1 cellular context compared by ENCODE assay signal in the genomic region with DNA sequence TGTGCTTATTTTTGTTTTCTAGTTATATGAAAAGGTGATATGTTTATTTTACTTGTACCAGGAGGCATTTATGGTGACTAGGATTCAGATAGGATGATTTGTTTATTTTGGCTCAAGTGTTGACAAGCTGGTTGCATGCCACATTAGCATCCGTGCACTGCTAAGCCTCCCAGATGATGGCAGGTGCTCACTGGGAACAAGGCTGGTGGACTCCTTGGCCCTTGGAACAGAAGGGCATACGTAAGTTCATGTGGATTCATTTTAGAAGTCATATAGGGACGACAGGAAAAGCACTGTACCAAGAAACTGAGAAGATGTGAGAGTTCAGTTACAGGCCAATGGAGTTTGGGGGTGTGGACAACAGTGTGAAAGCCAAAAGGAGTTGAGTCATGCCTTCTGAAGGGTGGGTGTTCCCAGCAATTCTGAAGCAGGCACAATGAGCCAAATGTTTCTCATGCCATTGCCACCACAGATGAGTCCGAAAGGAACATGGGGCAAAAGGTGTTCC.
A peak's percentile ranks its signal among the peaks of the same experiment; 100 is the strongest.
TF ChIP-seq lines count a peak whose summit lies in the region.

No MANE protein-coding gene starts in this region.

TF ChIP-seq in GM12878, 131 proteins besides CTCF, POLR2A, EP300 and RAD21:
- no peak for TF ChIP-seq LARP7 (IDR thresholded peaks at IDR 0.05)
- no peak for TF ChIP-seq NR2C1 (IDR thresholded peaks at IDR 0.05)
- no peak for TF ChIP-seq SPI1 (IDR thresholded peaks at IDR 0.05; ENCODE audit: borderline replicate concordance, insufficient read depth, low read depth, low read length)
- no peak for TF ChIP-seq CBX3 (IDR thresholded peaks at IDR 0.05; ENCODE audit: borderline replicate concordance, low read depth)
- TF ChIP-seq SMAD1 (IDR thresholded peaks at IDR 0.05; ENCODE audit: low read depth, partially characterized antibody): no peak
- TF ChIP-seq CHD2 (IDR thresholded peaks at IDR 0.05; ENCODE audit: borderline replicate concordance, low read depth, low read length): no peak
- no peak for TF ChIP-seq SMARCA5 (IDR thresholded peaks at IDR 0.05)
- 0 out of 2 replicates have a peak, but pooled peaks have one; percentile 25 for TF ChIP-seq EED (IDR thresholded peaks at IDR 0.05; ENCODE audit: low read depth)
- TF ChIP-seq, protein P1, sequence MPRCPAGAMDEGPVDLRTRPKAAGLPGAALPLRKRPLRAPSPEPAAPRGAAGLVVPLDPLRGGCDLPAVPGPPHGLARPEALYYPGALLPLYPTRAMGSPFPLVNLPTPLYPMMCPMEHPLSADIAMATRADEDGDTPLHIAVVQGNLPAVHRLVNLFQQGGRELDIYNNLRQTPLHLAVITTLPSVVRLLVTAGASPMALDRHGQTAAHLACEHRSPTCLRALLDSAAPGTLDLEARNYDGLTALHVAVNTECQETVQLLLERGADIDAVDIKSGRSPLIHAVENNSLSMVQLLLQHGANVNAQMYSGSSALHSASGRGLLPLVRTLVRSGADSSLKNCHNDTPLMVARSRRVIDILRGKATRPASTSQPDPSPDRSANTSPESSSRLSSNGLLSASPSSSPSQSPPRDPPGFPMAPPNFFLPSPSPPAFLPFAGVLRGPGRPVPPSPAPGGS (IDR thresholded peaks at IDR 0.05; ENCODE audit: borderline replicate concordance, insufficient read depth, low read depth, low read length, poor library complexity, severe bottlenecking): peak; percentile 24
- no peak for TF ChIP-seq SUPT20H (IDR thresholded peaks at IDR 0.05; ENCODE audit: borderline replicate concordance, control insufficient read depth, low read depth, low read length)
- TF ChIP-seq, protein P2, sequence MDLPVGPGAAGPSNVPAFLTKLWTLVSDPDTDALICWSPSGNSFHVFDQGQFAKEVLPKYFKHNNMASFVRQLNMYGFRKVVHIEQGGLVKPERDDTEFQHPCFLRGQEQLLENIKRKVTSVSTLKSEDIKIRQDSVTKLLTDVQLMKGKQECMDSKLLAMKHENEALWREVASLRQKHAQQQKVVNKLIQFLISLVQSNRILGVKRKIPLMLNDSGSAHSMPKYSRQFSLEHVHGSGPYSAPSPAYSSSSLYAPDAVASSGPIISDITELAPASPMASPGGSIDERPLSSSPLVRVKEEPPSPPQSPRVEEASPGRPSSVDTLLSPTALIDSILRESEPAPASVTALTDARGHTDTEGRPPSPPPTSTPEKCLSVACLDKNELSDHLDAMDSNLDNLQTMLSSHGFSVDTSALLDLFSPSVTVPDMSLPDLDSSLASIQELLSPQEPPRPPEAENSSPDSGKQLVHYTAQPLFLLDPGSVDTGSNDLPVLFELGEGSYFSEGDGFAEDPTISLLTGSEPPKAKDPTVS (IDR thresholded peaks at IDR 0.05; ENCODE audit: low read depth, low read length): no peak
- no peak for TF ChIP-seq POLR2AphosphoS2 (IDR thresholded peaks at IDR 0.05; ENCODE audit: low read depth, low read length)
- TF ChIP-seq NBN (IDR thresholded peaks at IDR 0.05): no peak
- TF ChIP-seq TCF7 (IDR thresholded peaks at IDR 0.05; ENCODE audit: borderline replicate concordance): no peak
